In genomic region chr20:309841-310644, GRCh38 we compare ENCODE assay signal across 8 cellular contexts. TPM values are rescaled to one million over a fixed set of nuclear protein-coding genes. Genes with fewer than 3 reads are reported as not detected.
DNase-seq lines count a peak whose midpoint lies in the region; ATAC-seq and TF ChIP-seq lines count a peak whose summit lies in the region.

No MANE protein-coding gene starts in this region.

- no peak for TF ChIP-seq CTCF in lower lobe of right lung (IDR thresholded peaks at IDR 0.05)

- H3K27ac ChIP-seq in lower lobe of right lung = peak overlapping the region; percentile 90

- intact Hi-C loops in activated CD4-positive, alpha-beta memory T cell treated with anti-CD3 and anti-CD28 coated beads for 36 hours (cut with micrococcal nuclease) = loop anchor here (1.0 kb wide), 1 partner anchor 15 kb away; the partner anchor contains the start of gene SOX12
- intact Hi-C loops in lower lobe of right lung (cut with DNase I) = no loop called here

- no peaks in the 10 kb centered on the region for H3K36me3 Mint-ChIP-seq in activated CD4-positive, alpha-beta memory T cell treated with anti-CD3 and anti-CD28 coated beads for 36 hours

- no peak overlapping the region for H3K27ac Mint-ChIP-seq in activated CD4-positive, alpha-beta memory T cell treated with anti-CD3 and anti-CD28 coated beads for 36 hours

- CTCF ChIA-PET in activated CD4-positive, alpha-beta memory T cell treated with anti-CD3 and anti-CD28 coated beads for 36 hours (lab: Charles Lee) = interaction anchor here (1.0 to 1.7 kb wide), 3 partner anchors 9 to 21 kb away, joined by 3 to 5 read pairs (median 4); no protein-coding TSS in a partner anchor

- peaks cover 26% of the 10 kb centered on the region for H3K4me1 ChIP-seq in lower lobe of right lung

- H3K4me3 ChIP-seq in lower lobe of right lung = peak overlapping the region; percentile 60

- no peaks in the 10 kb centered on the region for H3K9me3 Mint-ChIP-seq in activated CD4-positive, alpha-beta memory T cell treated with anti-CD3 and anti-CD28 coated beads for 36 hours

- H3K27me3 ChIP-seq in lower lobe of right lung (ENCODE audit: low read depth) = no peaks in the 10 kb centered on the region

- H3K4me1 Mint-ChIP-seq in activated CD4-positive, alpha-beta memory T cell treated with anti-CD3 and anti-CD28 coated beads for 36 hours (ENCODE audit: low read depth) = peaks cover 10% of the 10 kb centered on the region

- peak; percentile 98 for DNase-seq in A172 (ENCODE audit: low spot score)
- DNase-seq in NCI-H345 treated with DMSO at 0.1 percent for 48 hours (lab: John Stamatoyannopoulos, UW; ENCODE audit: unreplicated experiment) = peak; percentile 37
- DNase-seq in activated CD4-positive, alpha-beta memory T cell treated with anti-CD3 and anti-CD28 coated beads for 36 hours = peak; percentile 89
- peak; percentile 74 for DNase-seq in effector CD8-positive, alpha-beta T cell (lab: John Stamatoyannopoulos, UW)
- peak; percentile 98 for DNase-seq in lower lobe of right lung
- DNase-seq in stimulated activated CD4-positive, alpha-beta T cell treated with anti-CD3 and anti-CD28 coated beads, Interleukin-4, amount 100 ng/mL, for 24 hours = peak; percentile 84

- no peaks in the 10 kb centered on the region for H3K9me3 ChIP-seq in lower lobe of right lung

- peak overlapping the region; percentile 62 for H3K4me3 Mint-ChIP-seq in activated CD4-positive, alpha-beta memory T cell treated with anti-CD3 and anti-CD28 coated beads for 36 hours

- H3K27me3 Mint-ChIP-seq in activated CD4-positive, alpha-beta memory T cell treated with anti-CD3 and anti-CD28 coated beads for 36 hours = no peaks in the 10 kb centered on the region

- no peaks in the 10 kb centered on the region for H3K36me3 ChIP-seq in lower lobe of right lung

- POLR2A ChIA-PET in activated CD4-positive, alpha-beta memory T cell treated with anti-CD3 and anti-CD28 coated beads for 36 hours (lab: Charles Lee) = interaction anchor here (0.9 kb wide), 1 partner anchor 13 kb away, joined by 3 read pairs; the partner anchor contains the start of gene ZCCHC3

- ATAC-seq in GM18519 (IDR thresholded peaks at IDR 0.05; ENCODE audit: low FRiP score, unreplicated experiment) = peak; percentile 97
- peak; percentile 99 for ATAC-seq in HG03066 (IDR thresholded peaks at IDR 0.05; ENCODE audit: low read depth, unreplicated experiment)
- peak; percentile 99 for ATAC-seq in lower lobe of right lung

RNA-seq across cellular contexts. Expression of gene ZCCHC3, which starts 12.7 kb away (rescaled TPM):
- 12.9 and 18.2 TPM in 2 replicates for total RNA-seq in A172 (2014; rRNA removed; shearing (Covaris generic))
- total RNA-seq in activated CD4-positive, alpha-beta memory T cell treated with anti-CD3 and anti-CD28 coated beads for 36 hours = 10 to 100 TPM; 15.2 to 15.9 TPM
- 15.6 TPM for total RNA-seq in lower lobe of right lung

RNA-seq across cellular contexts. Expression of gene SOX12, which starts 15.3 kb away (rescaled TPM):
- 7.4 and 9.4 TPM in 2 replicates for total RNA-seq in A172 (2014; rRNA removed; shearing (Covaris generic))
- 1 to 10 TPM; 4.4 to 4.7 TPM for total RNA-seq in activated CD4-positive, alpha-beta memory T cell treated with anti-CD3 and anti-CD28 coated beads for 36 hours
- 9.8 TPM for total RNA-seq in lower lobe of right lung

RNA-seq across cellular contexts. Expression of gene C20orf96, which starts 19.5 kb away (rescaled TPM):
- total RNA-seq in A172 (2014; rRNA removed; shearing (Covaris generic)) = 3.1 and 3.8 TPM in 2 replicates
- 1 to 10 TPM; 5.4 to 6.4 TPM for total RNA-seq in activated CD4-positive, alpha-beta memory T cell treated with anti-CD3 and anti-CD28 coated beads for 36 hours
- total RNA-seq in lower lobe of right lung = 11.6 TPM

RNA-seq across cellular contexts. Expression of gene NRSN2, which starts 36.9 kb away (rescaled TPM):
- total RNA-seq in A172 (2014; rRNA removed; shearing (Covaris generic)) = 28.5 and 45.1 TPM in 2 replicates
- 1 to 10 TPM; 9.5 to 9.7 TPM for total RNA-seq in activated CD4-positive, alpha-beta memory T cell treated with anti-CD3 and anti-CD28 coated beads for 36 hours
- total RNA-seq in lower lobe of right lung = 17.3 TPM

RNA-seq across cellular contexts. Expression of gene DEFB132, which starts 52.5 kb away (rescaled TPM):
- total RNA-seq in A172 (2014; rRNA removed; shearing (Covaris generic)) = not detected in 2 replicates
- not detected for total RNA-seq in activated CD4-positive, alpha-beta memory T cell treated with anti-CD3 and anti-CD28 coated beads for 36 hours
- total RNA-seq in lower lobe of right lung = not detected

Comparison
In these comparisons a context has a peak if more than half of its experiments do, and no peak if none do; other contexts are left out.
1. Peak in every context shown above with its lines: DNase-seq, ATAC-seq, H3K4me3 ChIP-seq and H3K27ac ChIP-seq.
2. DNase-seq: peak in every context shown above with its lines; median percentile 98 in A172; 98 in lower lobe of right lung; 89 in activated CD4-positive, alpha-beta memory T cell treated with anti-CD3 and anti-CD28 coated beads for 36 hours; 84 in stimulated activated CD4-positive, alpha-beta T cell treated with anti-CD3 and anti-CD28 coated beads, Interleukin-4, amount 100 ng/mL, for 24 hours; 74 in effector CD8-positive, alpha-beta T cell; 37 in NCI-H345 treated with DMSO at 0.1 percent for 48 hours.